8 cellular contexts compared by ENCODE assay signal in the genomic region with DNA sequence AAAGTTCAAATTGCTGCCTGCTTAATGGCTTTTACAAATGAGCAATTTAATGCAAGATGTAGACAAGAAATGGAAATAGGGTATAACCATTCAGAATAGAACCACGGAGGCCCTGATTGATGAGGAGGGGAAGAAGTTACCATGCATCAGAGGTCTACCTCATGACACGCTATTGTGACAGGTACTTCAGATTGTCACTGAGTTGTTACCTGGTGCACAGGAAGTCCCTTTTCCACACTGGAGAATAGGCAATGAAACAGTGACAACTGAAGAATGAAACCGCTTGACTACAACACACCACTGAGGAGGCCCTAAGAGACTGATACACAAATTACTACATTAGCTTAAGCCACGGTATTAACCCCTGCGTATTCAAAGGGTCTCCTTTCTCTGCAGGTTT.
"Had no signal": no experiment of that assay in that cellular context is flagged by ENCODE, and none has a peak within 500 bp of the region (broad histone marks: within the 10 kb centered on the region; RNA-seq: fewer than 3 reads in every experiment).

No MANE protein-coding gene starts in this region.

- H3K36me3 ChIP-seq: HAP-1 had no signal

- H3K4me1 ChIP-seq: HAP-1 had no signal

- H3K9me3 Mint-ChIP-seq: HFFc6 had no signal

- H3K4me3 ChIP-seq: GM23248, HAP-1, K562 had no signal

- H2AFZ ChIP-seq: GM23248 had no signal

- H3K9ac ChIP-seq: GM23248 had no signal

- H3K27ac Mint-ChIP-seq: HFFc6 had no signal

- H3K27ac ChIP-seq: GM23248, HL-60 had no signal

- DNase-seq: GM23248, HFFc6, IMR-90, KG1 had no signal

- ATAC-seq: HCT116, K562 had no signal

- H3K9me3 ChIP-seq: HAP-1 had no signal

- H3K4me3 Mint-ChIP-seq: HFFc6 had no signal
